ENCODE assay signal across 8 cellular contexts in genomic region chr2:43611987-43612894, GRCh38. TPM values are rescaled to one million over a fixed set of nuclear protein-coding genes. Genes with fewer than 3 reads are reported as not detected.
A peak's percentile ranks its signal among the peaks of the same experiment; 100 is the strongest.
DNase-seq lines count a peak whose midpoint lies in the region; ATAC-seq, FAIRE-seq and TF ChIP-seq lines count a peak whose summit lies in the region.

No MANE protein-coding gene starts in this region.

- DNase-seq in GM12891 (ENCODE audit: insufficient read length, low spot score) (no peak), NCI-H82 (lab: John Stamatoyannopoulos, UW) (peak; percentile 81), midbrain (lab: John Stamatoyannopoulos, UW) (peak; percentile 83), GM19240 (ENCODE audit: insufficient read length, low spot score) (no peak)
- peak; percentile 83 for DNase-seq in activated CD4-positive, alpha-beta memory T cell treated with anti-CD3 and anti-CD28 coated beads for 36 hours
- DNase-seq in effector CD8-positive, alpha-beta T cell (lab: John Stamatoyannopoulos, UW), result peak; percentile 49
- peak; percentile 37 to 45 for DNase-seq in stimulated activated CD8-positive, alpha-beta memory T cell treated with anti-CD3 and anti-CD28 coated beads, Interleukin-7, amount 100 ng/mL, for 1 hour (ENCODE audit: low read depth in 2 of 2)

- H3K4me1 Mint-ChIP-seq in activated CD4-positive, alpha-beta memory T cell treated with anti-CD3 and anti-CD28 coated beads for 36 hours (ENCODE audit: low read depth), result no peaks in the 10 kb centered on the region

- intact Hi-C loops in activated CD4-positive, alpha-beta memory T cell treated with anti-CD3 and anti-CD28 coated beads for 36 hours (cut with micrococcal nuclease), result no loop called here

- H3K27me3 Mint-ChIP-seq in activated CD4-positive, alpha-beta memory T cell treated with anti-CD3 and anti-CD28 coated beads for 36 hours, result peaks cover 2% of the 10 kb centered on the region

- no peak for TF ChIP-seq POLR2A in GM12891 (IDR thresholded peaks at IDR 0.05; ENCODE audit: low read depth, low read length)

- no peak overlapping the region for H3K27ac Mint-ChIP-seq in activated CD4-positive, alpha-beta memory T cell treated with anti-CD3 and anti-CD28 coated beads for 36 hours

- H3K4me3 Mint-ChIP-seq in activated CD4-positive, alpha-beta memory T cell treated with anti-CD3 and anti-CD28 coated beads for 36 hours, result no peak overlapping the region

- no peaks in the 10 kb centered on the region for H3K9me3 Mint-ChIP-seq in activated CD4-positive, alpha-beta memory T cell treated with anti-CD3 and anti-CD28 coated beads for 36 hours

- peak; percentile 90 for ATAC-seq in HG03342 (IDR thresholded peaks at IDR 0.05; ENCODE audit: unreplicated experiment)

- FAIRE-seq in GM12891 (lab: Jason Lieb, UNC), result peak; percentile 87

- POLR2A ChIA-PET in activated CD4-positive, alpha-beta memory T cell treated with anti-CD3 and anti-CD28 coated beads for 36 hours (lab: Charles Lee), result no interaction called here

- H3K36me3 Mint-ChIP-seq in activated CD4-positive, alpha-beta memory T cell treated with anti-CD3 and anti-CD28 coated beads for 36 hours, result no peaks in the 10 kb centered on the region

- CTCF ChIA-PET in activated CD4-positive, alpha-beta memory T cell treated with anti-CD3 and anti-CD28 coated beads for 36 hours (lab: Charles Lee), result interaction anchor here (0.9 to 2.2 kb wide), 5 partner anchors 15 to 638 kb away, joined by 3 to 11 read pairs (median 4); partner anchors contain the start of gene DYNC2LI1

TF ChIP-seq in GM12891, 5 proteins besides CTCF, POLR2A, EP300 and RAD21:
- no peak for TF ChIP-seq POLR2AphosphoS5 (IDR thresholded peaks at IDR 0.05; ENCODE audit: low read depth, low read length)
- TF ChIP-seq SPI1 (IDR thresholded peaks at IDR 0.05; ENCODE audit: low read depth, low read length), result no peak
- TF ChIP-seq PAX5 (IDR thresholded peaks at IDR 0.05; ENCODE audit: insufficient read depth, low read length, severe bottlenecking), result no peak
- no peak for TF ChIP-seq TAF1 (IDR thresholded peaks at IDR 0.05; ENCODE audit: low read depth, low read length)
- TF ChIP-seq POU2F2 (IDR thresholded peaks at IDR 0.05; ENCODE audit: low read depth, low read length), result no peak

RNA-seq across cellular contexts. Expression of gene THADA, which starts 16.4 kb away (rescaled TPM):
- polyA plus RNA-seq in GM12891 (2012; ENCODE audit: low read depth, missing spikeins), result 8.4 TPM
- 10 to 100 TPM; 39.0 to 46.6 TPM for total RNA-seq in activated CD4-positive, alpha-beta memory T cell treated with anti-CD3 and anti-CD28 coated beads for 36 hours

RNA-seq across cellular contexts. Expression of gene PLEKHH2, which starts 24.8 kb away (rescaled TPM):
- not detected for polyA plus RNA-seq in GM12891 (2012; ENCODE audit: low read depth, missing spikeins)
- under 1 TPM; 0.73 to 0.81 TPM for total RNA-seq in activated CD4-positive, alpha-beta memory T cell treated with anti-CD3 and anti-CD28 coated beads for 36 hours

Comparison
In these comparisons a context has a peak if more than half of its experiments do, and no peak if none do; other contexts are left out.
1. DNase-seq: peak in NCI-H82 (single experiment), activated CD4-positive, alpha-beta memory T cell treated with anti-CD3 and anti-CD28 coated beads for 36 hours (single experiment), effector CD8-positive, alpha-beta T cell (single experiment), midbrain (single experiment) and stimulated activated CD8-positive, alpha-beta memory T cell treated with anti-CD3 and anti-CD28 coated beads, Interleukin-7, amount 100 ng/mL, for 1 hour (2 of 2); none in GM12891 (single experiment) and GM19240 (single experiment).